In genomic region chr20:50341880-50342637, GRCh38 we compare ENCODE assay signal across 19 cellular contexts.
DNase-seq lines count a peak whose midpoint lies in the region; ATAC-seq, FAIRE-seq and TF ChIP-seq lines count a peak whose summit lies in the region.
"Had no signal": no experiment of that assay in that cellular context is flagged by ENCODE, and none has a peak within 500 bp of the region (broad histone marks: within the 10 kb centered on the region; RNA-seq: fewer than 3 reads in every experiment).

No MANE protein-coding gene starts in this region.

- no peaks in the 10 kb centered on the region for H3K27me3 ChIP-seq in K562 (ENCODE audit: control insufficient read depth in 2 of 2, insufficient read depth in 2 of 2, low read length in 2 of 2)
- H3K27me3 ChIP-seq in A673 (replicated peaks; ENCODE audit: insufficient read depth, low read depth, low read length, poor library complexity) = no peaks in the 10 kb centered on the region
- H3K27me3 ChIP-seq: ascending aorta, neutrophil had no signal

- H3K9me3 ChIP-seq in K562 (replicated peaks; ENCODE audit: control insufficient read depth, insufficient read depth, low read depth, low read length) = no peaks in the 10 kb centered on the region
- no peaks in the 10 kb centered on the region for H3K9me3 ChIP-seq in A673 (ENCODE audit: low read depth, low read length, poor library complexity, severe bottlenecking)
- H3K9me3 ChIP-seq: ascending aorta, neutrophil, spleen had no signal

- TF ChIP-seq CTCF in K562 (IDR thresholded peaks at IDR 0.05 in 2 of 3, conservative IDR thresholded peaks at IDR 0.05 in 1 of 3; ENCODE audit: insufficient read depth in 2 of 3, low read depth in 1 of 3, low read length in 3 of 3) (no peak), A673 (conservative IDR thresholded peaks at IDR 0.05; ENCODE audit: low read depth, low read length) (no peak)

- no peak for TF ChIP-seq EP300 in K562 (IDR thresholded peaks at IDR 0.05; ENCODE audit: low read length)

- no peaks in the 10 kb centered on the region for H3K9me1 ChIP-seq in K562 (ENCODE audit: control insufficient read depth, insufficient read depth, low read length)

- no peak overlapping the region for H3K4me3 ChIP-seq in K562
- H3K4me3 ChIP-seq in A673 (ENCODE audit: low read depth, low read length, poor library complexity, severe bottlenecking) = no peak overlapping the region
- H3K4me3 ChIP-seq: ascending aorta, spleen had no signal

- no peaks in the 10 kb centered on the region for H3K36me3 ChIP-seq in K562 (ENCODE audit: control insufficient read depth, insufficient read depth, low read length)
- no peaks in the 10 kb centered on the region for H3K36me3 ChIP-seq in A673 (ENCODE audit: insufficient read depth, low read length, poor library complexity, severe bottlenecking)
- H3K36me3 ChIP-seq: ascending aorta, neutrophil, spleen had no signal

- in situ Hi-C loops in K562 (cut with MboI) = no loop called here

- no TSS peak for BruUV-seq in K562 (replicated peaks; lab: Mats Ljungman, UMichigan)
- no TSS peak for BruUV-seq in A673 (replicated peaks; lab: Mats Ljungman, UMichigan)

- TF ChIP-seq RAD21 in K562 (CRISPR knock-in tag; conservative IDR thresholded peaks at IDR 0.05 in 1 of 2, IDR thresholded peaks at IDR 0.05 in 1 of 2) = no peak

- no peak overlapping the region for H3K4me2 ChIP-seq in K562 (ENCODE audit: insufficient read depth, low read length)

- no peak overlapping the region for H2AFZ ChIP-seq in K562 (ENCODE audit: low read depth, low read length)

- no peak for ATAC-seq in K562
- no peak for ATAC-seq in HG03442 (IDR thresholded peaks at IDR 0.05; ENCODE audit: unreplicated experiment)

- H4K20me1 ChIP-seq in K562 (replicated peaks; ENCODE audit: control insufficient read depth, insufficient read depth, low read length) = no peaks in the 10 kb centered on the region

- 51% methylated on average over 12 of the region's 12 CpGs for WGBS in K562 (ENCODE audit: insufficient coverage, low coverage, missing lambda C conversion rate)

- peaks cover 9 to 21% of the 10 kb centered on the region in 2 experiments for H3K4me1 ChIP-seq in K562 (replicated peaks in 1 of 2; ENCODE audit: control insufficient read depth in 2 of 2, insufficient read depth in 2 of 2, low read length in 2 of 2)
- peaks cover 18% of the 10 kb centered on the region for H3K4me1 ChIP-seq in A673 (ENCODE audit: insufficient read depth, low read length, poor library complexity, severe bottlenecking)

- DNase-seq in NCI-H1436 (lab: John Stamatoyannopoulos, UW) = peak; percentile 10
- no peak for DNase-seq in NCI-H1436 treated with DMSO at 0.1 percent for 48 hours (lab: John Stamatoyannopoulos, UW)
- DNase-seq in DMS53 (lab: John Stamatoyannopoulos, UW) = peak; percentile 76
- DNase-seq in NCI-H2107 treated with DMSO at 0.1 percent for 48 hours (lab: John Stamatoyannopoulos, UW; ENCODE audit: unreplicated experiment) = peak; percentile 68
- no peak for DNase-seq in K562 (ENCODE audit: extremely low read depth in 1 of 4, low spot score in 3 of 4)
- no peak for DNase-seq in NCI-H226
- DNase-seq in A673 (ENCODE audit: low spot score) = no peak
- DNase-seq: activated CD8-positive, alpha-beta memory T cell treated with anti-CD3 and anti-CD28 coated beads, Interleukin-2, amount 50 U/mL, for 48 hours; activated gamma-delta T cell treated with Interleukin-2 at 50 U/mL for 16 hours; C1 segment of cervical spinal cord; HCEC 1CT; spleen; stimulated activated CD4-positive, alpha-beta T cell treated with anti-CD3 and anti-CD28 coated beads, Interleukin-4, amount 100 ng/mL, for 4 hours; T1000 had no signal

- POLR2A ChIA-PET in K562 (lab: Yijun Ruan, JAX) = no interaction called here
- POLR2A ChIA-PET in A673 (lab: Charles Lee; ENCODE audit: low non-redundant PET) = no interaction called here

- CTCF ChIA-PET in K562 (lab: Yijun Ruan, JAX; ENCODE audit: low intra/inter-chr PET ratio) (no interaction called here), A673 (lab: Charles Lee) (no interaction called here)

- H3K79me2 ChIP-seq in K562 (ENCODE audit: control insufficient read depth, insufficient read depth, low read length) = no peaks in the 10 kb centered on the region

- H3K9ac ChIP-seq in K562 (ENCODE audit: insufficient read depth in 1 of 2, low read depth in 2 of 2, low read length in 2 of 2) = no peak overlapping the region

- H3K27ac ChIP-seq in K562 (ENCODE audit: extremely low read depth, low read depth, low read length) (no peak overlapping the region), A673 (ENCODE audit: low read depth, low read length, poor library complexity, severe bottlenecking) (no peak overlapping the region)
- H3K27ac ChIP-seq: ascending aorta had no signal

- no peak for FAIRE-seq in K562 (lab: Jason Lieb, UNC)
- FAIRE-seq: D721Med, urothelium cell line had no signal

- intact Hi-C loops in K562 (cut with micrococcal nuclease) = no loop called here
- intact Hi-C loops in A673 (cut with micrococcal nuclease; ENCODE audit: unreplicated experiment) = no loop called here

- no peak for TF ChIP-seq POLR2A in K562 (conservative IDR thresholded peaks at IDR 0.05)

TF ChIP-seq in K562, 482 proteins besides CTCF, POLR2A, EP300 and RAD21:
- TF ChIP-seq TRIM25 (IDR thresholded peaks at IDR 0.05; ENCODE audit: borderline replicate concordance) (no peak), ZNF507 (tag; conservative IDR thresholded peaks at IDR 0.05) (no peak), TFAP4 (CRISPR knock-in tag; IDR thresholded peaks at IDR 0.05; ENCODE audit: borderline replicate concordance) (peak; percentile 19; the same call in 1 of the 2 replicates), ZKSCAN1 (IDR thresholded peaks at IDR 0.05; ENCODE audit: low read depth, low read length) (peak; percentile 82)

Comparison
In these comparisons a context has a peak if more than half of its experiments do, and no peak if none do; other contexts are left out.
1. DNase-seq: peak in NCI-H1436 (single experiment), DMS53 (single experiment) and NCI-H2107 treated with DMSO at 0.1 percent for 48 hours (single experiment); none in NCI-H1436 treated with DMSO at 0.1 percent for 48 hours (single experiment), K562 (0 of 4), NCI-H226 (single experiment) and A673 (single experiment).